In the genomic region with DNA sequence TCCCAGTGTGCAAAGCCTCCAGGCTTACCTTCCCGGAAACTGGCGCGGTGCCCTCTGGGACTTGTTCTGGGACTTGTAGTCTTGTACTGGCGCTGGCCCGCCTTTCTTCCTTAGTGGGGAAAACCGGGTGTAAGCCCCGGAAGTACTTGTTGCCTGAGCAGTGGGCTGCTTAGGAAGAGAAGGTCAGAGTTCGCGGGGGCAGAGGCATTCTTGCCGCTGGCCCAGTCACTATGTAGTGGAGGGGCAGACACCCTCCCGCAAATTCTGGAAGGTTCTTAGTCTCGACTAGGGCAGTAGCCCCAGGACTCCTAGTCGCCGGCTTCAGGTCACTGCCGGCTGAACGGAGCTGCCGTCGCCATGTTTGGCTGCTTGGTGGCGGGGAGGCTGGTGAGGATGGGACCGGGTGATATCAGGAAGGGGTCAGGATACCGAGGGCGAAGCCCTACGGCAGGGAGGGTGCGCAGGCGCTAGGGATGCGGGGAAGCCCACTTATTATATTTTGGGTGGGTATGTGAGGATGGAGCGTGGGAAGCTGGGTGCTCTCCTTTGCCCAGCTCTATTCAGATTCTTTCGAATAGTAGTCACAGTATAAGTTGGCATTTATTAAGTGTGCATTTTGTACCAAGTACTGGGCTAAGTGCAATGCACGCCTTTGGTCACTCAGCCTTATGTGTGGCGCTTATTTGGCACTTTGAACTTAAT, we compare ENCODE assay signal across 8 cellular contexts. TPM values are rescaled to one million over a fixed set of nuclear protein-coding genes. Genes with fewer than 3 reads are reported as not detected.
DNase-seq lines count a peak whose midpoint lies in the region; ATAC-seq, FAIRE-seq and TF ChIP-seq lines count a peak whose summit lies in the region.

A gene with protein sequence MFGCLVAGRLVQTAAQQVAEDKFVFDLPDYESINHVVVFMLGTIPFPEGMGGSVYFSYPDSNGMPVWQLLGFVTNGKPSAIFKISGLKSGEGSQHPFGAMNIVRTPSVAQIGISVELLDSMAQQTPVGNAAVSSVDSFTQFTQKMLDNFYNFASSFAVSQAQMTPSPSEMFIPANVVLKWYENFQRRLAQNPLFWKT (plus strand): TSS at position 149 of the 702 bp plus-strand sequence. CDS start 209 bp downstream, at position 358.

- peak within 1 kb of the TSS; percentile 82 for H3K56ac ChIP-seq in H1 (replicated peaks; ENCODE audit: insufficient read length, low read depth, low read length)

- H2BK20ac ChIP-seq in H1 (ENCODE audit: low read length), result no peak within 1 kb of the TSS

- H2BK12ac ChIP-seq in H1 (ENCODE audit: low read depth, low read length), result no peak within 1 kb of the TSS

- H3K23ac ChIP-seq in H1 (ENCODE audit: insufficient read length), result no peak within 1 kb of the TSS

- CTCF ChIA-PET in H1 (lab: Charles Lee; ENCODE audit: partially characterized antibody), result interaction anchor here (0.6 to 3.7 kb wide), 4 partner anchors 10 to 447 kb away, joined by 3 to 20 read pairs (median 4); a partner anchor contains a TSS

- no peaks in the 10 kb centered on the region; the same call in 1 of the 2 replicates for H3K79me1 ChIP-seq in H1 (ENCODE audit: low read depth, low read length)

- H4K20me1 ChIP-seq in H1 (replicated peaks in 1 of 2; ENCODE audit: control insufficient read depth in 1 of 2, insufficient read depth in 2 of 2, low read length in 2 of 2), result no peaks in the 10 kb centered on the region

- no peak within 1 kb of the TSS for H2BK120ac ChIP-seq in H1 (replicated peaks; ENCODE audit: low read depth, low read length)

- TF ChIP-seq POLR2A in H1 (IDR thresholded peaks at IDR 0.05; ENCODE audit: control extremely low read depth in 1 of 2, low read depth in 2 of 2, low read length in 2 of 2), result peak; percentile 63 to 86

- H3K4me1 Mint-ChIP-seq in memory B cell, result peaks cover 8% of the 10 kb centered on the region

- ATAC-seq in GM21367 (IDR thresholded peaks at IDR 0.05; ENCODE audit: unreplicated experiment), result peak; percentile 99
- peak; percentile 99 for ATAC-seq in memory B cell (ENCODE audit: low read depth)

- peak within 1 kb of the TSS; percentile 89 for H3K27ac ChIP-seq in H1 (ENCODE audit: low read depth, low read length)

- no peak; a peak in 1 of 3 replicates for TF ChIP-seq EP300 in H1 (IDR thresholded peaks at IDR 0.05; ENCODE audit: borderline replicate concordance in 1 of 2, low read depth in 2 of 2, low read length in 2 of 2)

- H2AK5ac ChIP-seq in H1 (ENCODE audit: low read depth, low read length), result no peak within 1 kb of the TSS

- H3K4ac ChIP-seq in H1 (replicated peaks; ENCODE audit: insufficient read length, low read depth, low read length), result peak within 1 kb of the TSS; percentile 88

- H3K14ac ChIP-seq in H1 (ENCODE audit: insufficient read length), result no peak within 1 kb of the TSS

- peak within 1 kb of the TSS; percentile 25 for H4K5ac ChIP-seq in H1 (ENCODE audit: insufficient read length, low read depth, low read length)

- H3K4me3 ChIP-seq in H1 (ENCODE audit: extremely low read depth in 1 of 4, insufficient read depth in 2 of 4, low read depth in 3 of 4, low read length in 4 of 4), result peak within 1 kb of the TSS; percentile 87 to 95 (median 92)

- peak within 1 kb of the TSS; percentile 73 to 83 for H3K4me2 ChIP-seq in H1 (ENCODE audit: insufficient read depth in 1 of 2, low read depth in 2 of 2, low read length in 2 of 2)

- DNase-seq in COLO829 (ENCODE audit: low spot score), result peak; percentile 92
- DNase-seq in HTR-8/SVneo (ENCODE audit: insufficient read length, low spot score), result peak; percentile 93
- DNase-seq in NOMO-1 treated with dmso at 0.1 percent for 144 hours (lab: John Stamatoyannopoulos, UW; ENCODE audit: unreplicated experiment), result peak; percentile 88
- peak; percentile 69 to 81 (median 79) for DNase-seq in activated CD8-positive, alpha-beta memory T cell treated with anti-CD3 and anti-CD28 coated beads for 48 hours (ENCODE audit: low read depth in 2 of 3, low spot score in 2 of 3)
- DNase-seq in H1 (ENCODE audit: low read depth in 1 of 2, low spot score in 2 of 2), result peak; percentile 79 to 90
- peak; percentile 71 to 77 for DNase-seq in memory B cell (ENCODE audit: low spot score in 2 of 2)
- DNase-seq in stimulated activated CD8-positive, alpha-beta memory T cell treated with anti-CD3 and anti-CD28 coated beads, Interleukin-12 subunit alpha, Interleukin-12 subunit beta, amount 100 ng/mL, for 24 hours (ENCODE audit: extremely low read depth), result peak; percentile 89

- peak within 1 kb of the TSS; percentile 81; the same call in 1 of the 2 replicates for H4K8ac ChIP-seq in H1 (ENCODE audit: extremely low read depth, insufficient read depth, low read length)

- peaks cover 0 to 28% of the 10 kb centered on the region in 2 experiments; a peak in 2 of 4 replicates for H3K79me2 ChIP-seq in H1 (ENCODE audit: control insufficient read depth in 1 of 2, insufficient read depth in 2 of 2, low read length in 2 of 2)

- H3K23me2 ChIP-seq in H1 (ENCODE audit: low read depth, low read length), result no peaks in the 10 kb centered on the region

- peak within 1 kb of the TSS; percentile 88 for H2AFZ ChIP-seq in H1 (ENCODE audit: low read length)

- H3K9me3 Mint-ChIP-seq in memory B cell, result no peaks in the 10 kb centered on the region

- H2BK15ac ChIP-seq in H1 (ENCODE audit: low read length), result no peak within 1 kb of the TSS

- peak within 1 kb of the TSS; percentile 98 for H3K4me3 Mint-ChIP-seq in memory B cell

- 1% methylated on average over 30 of the region's 30 CpGs; no CpG with 5 or more reads in 1 of the 2 experiments for WGBS in H1 (ENCODE audit: extremely low coverage in 1 of 2, insufficient coverage in 1 of 2, insufficient read length in 1 of 2, insufficient replicate concordance in 2 of 2, low coverage in 1 of 2, low lambda C conversion rate in 2 of 2, missing lambda C conversion rate in 1 of 2), 2 experiments

- no peaks in the 10 kb centered on the region; a peak in 1 of 7 replicates for H3K4me1 ChIP-seq in H1 (replicated peaks in 1 of 4; ENCODE audit: control insufficient read depth in 3 of 4, insufficient read depth in 4 of 4, low read length in 3 of 4)

- peak; percentile 65 for FAIRE-seq in HTR-8/SVneo (lab: Jason Lieb, UNC)
- FAIRE-seq in H1 (lab: Jason Lieb, UNC), result peak; percentile 84

- peak within 1 kb of the TSS; percentile 29; the same call in 1 of the 2 replicates for H2BK5ac ChIP-seq in H1 (ENCODE audit: low read depth, low read length)

- POLR2A ChIA-PET in H1 (lab: Charles Lee; ENCODE audit: partially characterized antibody), result interaction anchor here (0.6 to 1.4 kb wide), 4 partner anchors 12 to 628 kb away, joined by 3 to 7 read pairs (median 4); no protein-coding TSS in a partner anchor

- peak within 1 kb of the TSS; percentile 44 to 92 (median 90) for H3K9ac ChIP-seq in H1 (replicated peaks in 1 of 4; ENCODE audit: extremely low read depth in 1 of 4, low read depth in 3 of 4, low read length in 3 of 4)

- no peaks in the 10 kb centered on the region; a peak in 1 of 7 replicates for H3K27me3 ChIP-seq in H1 (replicated peaks in 1 of 4; ENCODE audit: control insufficient read depth in 3 of 4, extremely low read depth in 1 of 4, insufficient read depth in 3 of 4, low read length in 3 of 4)

- H3K36me3 Mint-ChIP-seq in memory B cell, result peaks cover 1% of the 10 kb centered on the region

- H3K18ac ChIP-seq in H1 (ENCODE audit: extremely low read depth, low read length), result 0 out of 2 replicates have a peak within 1 kb of the TSS, but pooled peaks have one; percentile 55

- H3K27ac Mint-ChIP-seq in memory B cell, result peak within 1 kb of the TSS; percentile 95

- no peak; a peak in 1 of 4 replicates for TF ChIP-seq RAD21 in H1 (IDR thresholded peaks at IDR 0.05 in 1 of 2, conservative IDR thresholded peaks at IDR 0.05 in 1 of 2; ENCODE audit: low read depth in 2 of 2, low read length in 2 of 2)

- no peak within 1 kb of the TSS for H4K91ac ChIP-seq in H1 (replicated peaks; ENCODE audit: insufficient read length, low read length)

- H3K9me3 ChIP-seq in H1 (ENCODE audit: insufficient read depth in 2 of 2, low read depth in 1 of 2, low read length in 1 of 2), result no peaks in the 10 kb centered on the region

- H3K27me3 Mint-ChIP-seq in memory B cell, result no peaks in the 10 kb centered on the region

- TF ChIP-seq CTCF in H1 (IDR thresholded peaks at IDR 0.05; ENCODE audit: control extremely low read depth in 1 of 3, insufficient read depth in 1 of 3, low read depth in 1 of 3, low read length in 3 of 3), result no peak

- peaks cover 0 to 3% (median 0%) of the 10 kb centered on the region in 4 experiments; a peak in 1 of 8 replicates for H3K36me3 ChIP-seq in H1 (ENCODE audit: control insufficient read depth in 2 of 4, insufficient read depth in 4 of 4, low read length in 3 of 4)

TF ChIP-seq in H1, 55 proteins besides CTCF, POLR2A, EP300 and RAD21 (continues in another document):
- TF ChIP-seq SP2 (IDR thresholded peaks at IDR 0.05; ENCODE audit: low read length), result no peak
- TF ChIP-seq EGR1 (IDR thresholded peaks at IDR 0.05; ENCODE audit: borderline replicate concordance, low read depth, low read length), result no peak
- no peak for TF ChIP-seq ZNF274 (IDR thresholded peaks at IDR 0.05; ENCODE audit: borderline replicate concordance, extremely low read depth, low read length)
- TF ChIP-seq RBBP5 (IDR thresholded peaks at IDR 0.05; ENCODE audit: borderline replicate concordance, low read depth, low read length), result peak; percentile 93
- TF ChIP-seq TAF1 (IDR thresholded peaks at IDR 0.05; ENCODE audit: low read depth, low read length), result peak; percentile 86
- TF ChIP-seq RFX5 (IDR thresholded peaks at IDR 0.05; ENCODE audit: borderline replicate concordance, low read depth, low read length), result no peak
- TF ChIP-seq TEAD4 (IDR thresholded peaks at IDR 0.05; ENCODE audit: low read depth, low read length), result peak; percentile 25; the same call in 1 of the 2 replicates
- no peak for TF ChIP-seq CBX5 (IDR thresholded peaks at IDR 0.05; ENCODE audit: low read depth, low read length)
- no peak for TF ChIP-seq SUZ12 (IDR thresholded peaks at IDR 0.05; ENCODE audit: low read length)
- TF ChIP-seq TAF7 (optimal IDR thresholded peaks at IDR 0.05; ENCODE audit: borderline replicate concordance, low read depth, low read length), result peak; percentile 58
- 0 out of 2 replicates have a peak, but pooled peaks have one; percentile 58 for TF ChIP-seq SP4 (IDR thresholded peaks at IDR 0.05; ENCODE audit: low read length)
- peak; percentile 70 for TF ChIP-seq KDM4A (IDR thresholded peaks at IDR 0.05; ENCODE audit: low read depth, low read length, severe bottlenecking)
- TF ChIP-seq KDM5A (IDR thresholded peaks at IDR 0.05; ENCODE audit: low read length), result no peak

RNA-seq across cellular contexts. Expression of the gene that starts here (rescaled TPM):
- 58.3 and 65.4 TPM in 2 replicates for total RNA-seq in H1 (2021; fragmentation: NEBNext Ultra II Directional; extraction: Animal tissue kit (Norgen Biotek cat#: 25700))
- polyA plus RNA-seq in H1 (2011; rRNA removed), result 65.9 and 90.2 TPM in 2 replicates
- polyA plus RNA-seq in H1 (2011; cell fraction: cytosol; rRNA removed), result 82.3 TPM
- 62.3 TPM for polyA plus RNA-seq in H1 (2011; cell fraction: nucleus; rRNA removed)
- 68.4 to 91.1 TPM (median 75.7 TPM) in 4 replicates for polyA plus RNA-seq in H1 (2012, experiment 1 of 2)
- polyA plus RNA-seq in H1 (2012, experiment 2 of 2), result 56.3 TPM
- 83.8 TPM for polyA plus RNA-seq in H1 (2013, experiment 1 of 2)
- polyA plus RNA-seq in H1 (2013, experiment 2 of 2), result 94.1 TPM
- polyA minus RNA-seq in H1 (2011; rRNA and poly(A)+ RNA removed), result 39.4 and 83.0 TPM in 2 replicates
- 27.5 TPM for polyA minus RNA-seq in H1 (2011; cell fraction: cytosol; rRNA and poly(A)+ RNA removed)
- 31.4 TPM for polyA minus RNA-seq in H1 (2011; cell fraction: nucleus; rRNA and poly(A)+ RNA removed)

Comparison
In these comparisons a context has a peak if more than half of its experiments do, and no peak if none do; other contexts are left out.
1. Peak in every context shown above with its lines: DNase-seq, ATAC-seq, H3K4me3 ChIP-seq and H3K27ac ChIP-seq.